ENCODE assay signal across 35 cellular contexts in genomic region chr2:197251163-197251562, GRCh38. TPM values are rescaled to one million over a fixed set of nuclear protein-coding genes. Genes with fewer than 3 reads are reported as not detected.
A peak's percentile ranks its signal among the peaks of the same experiment; 100 is the strongest.
DNase-seq lines count a peak whose midpoint lies in the region; ATAC-seq and TF ChIP-seq lines count a peak whose summit lies in the region.
"Had no signal": no experiment of that assay in that cellular context is flagged by ENCODE, and none has a peak within 500 bp of the region (broad histone marks: within the 10 kb centered on the region; RNA-seq: fewer than 3 reads in every experiment).

No MANE protein-coding gene starts in this region.

- H3K27me3 Mint-ChIP-seq in activated CD4-positive, alpha-beta T cell treated with anti-CD3 and anti-CD28 coated beads, Interleukin-2, amount 10 ng/mL, durations not matched to agents 24 days and 14 days, result no peaks in the 10 kb centered on the region
- H3K27me3 Mint-ChIP-seq in T-cell (no peaks in the 10 kb centered on the region), osteocyte (ENCODE audit: unreplicated experiment) (no peaks in the 10 kb centered on the region)
- H3K27me3 Mint-ChIP-seq: brain had no signal

- peak overlapping the region; percentile 20 for H3K27ac Mint-ChIP-seq in activated CD4-positive, alpha-beta T cell treated with anti-CD3 and anti-CD28 coated beads, Interleukin-2, amount 10 ng/mL, durations not matched to agents 24 days and 14 days
- H3K27ac Mint-ChIP-seq in T-cell (peak overlapping the region; percentile 90 to 92), osteocyte (ENCODE audit: unreplicated experiment) (peak overlapping the region; percentile 68)
- H3K27ac Mint-ChIP-seq: activated T-helper 1 cell treated with anti-CD3 and anti-CD28 coated beads, Interleukin-12 subunit alpha, Interleukin-12 subunit beta, Interleukin-2, Interleukin-4 antibody, amounts not matched to agents 30 ng/mL and 10 ng/mL and 1 ng/mL, durations not matched to agents 14 hours and 24 hours and 36 hours; GM23338; HFFc6 had no signal

- no peaks in the 10 kb centered on the region for H3K36me3 ChIP-seq in upper lobe of right lung
- H3K36me3 ChIP-seq: heart left ventricle, MG63, ovary, right atrium auricular region, tibial artery had no signal

- H3K4me1 ChIP-seq in upper lobe of right lung, result peaks cover 27% of the 10 kb centered on the region
- H3K4me1 ChIP-seq: Caco-2 had no signal

- intact Hi-C loops in activated CD4-positive, alpha-beta T cell treated with anti-CD3 and anti-CD28 coated beads, Interleukin-2, amount 10 ng/mL, durations not matched to agents 24 days and 14 days (cut with micrococcal nuclease), result no loop called here
- intact Hi-C loops in upper lobe of right lung (cut with DNase I), result no loop called here

- POLR2A ChIA-PET in T-cell (lab: Charles Lee), result interaction anchor here (0.6 to 1.4 kb wide), 9 partner anchors 11 to 56 kb away, joined by 3 to 7 read pairs (median 3); no protein-coding TSS in a partner anchor

- CTCF ChIA-PET in T-cell (lab: Charles Lee), result interaction anchor here (0.5 to 1.6 kb wide), 13 partner anchors 11 to 237 kb away, joined by 3 to 7 read pairs (median 3); no protein-coding TSS in a partner anchor

- no peak overlapping the region for H3K4me3 Mint-ChIP-seq in activated CD4-positive, alpha-beta T cell treated with anti-CD3 and anti-CD28 coated beads, Interleukin-2, amount 10 ng/mL, durations not matched to agents 24 days and 14 days
- H3K4me3 Mint-ChIP-seq in T-cell (peak overlapping the region in 1 of 3 donors; percentile 39), osteocyte (ENCODE audit: unreplicated experiment) (peak overlapping the region; percentile 23)
- H3K4me3 Mint-ChIP-seq: activated T-helper 1 cell treated with anti-CD3 and anti-CD28 coated beads, Interleukin-12 subunit alpha, Interleukin-12 subunit beta, Interleukin-2, Interleukin-4 antibody, amounts not matched to agents 30 ng/mL and 10 ng/mL and 1 ng/mL, durations not matched to agents 14 hours and 24 hours and 36 hours; brain; GM23338; HFFc6 had no signal

- no peaks in the 10 kb centered on the region for H3K27me3 ChIP-seq in upper lobe of right lung
- H3K27me3 ChIP-seq: heart left ventricle, MG63, ovary, right atrium auricular region, tibial artery had no signal

- H3K27ac ChIP-seq in upper lobe of right lung, result no peak overlapping the region
- H3K27ac ChIP-seq: heart left ventricle, ovary, PC-9, right atrium auricular region, tibial artery had no signal

- TF ChIP-seq CTCF in osteocyte (IDR thresholded peaks at IDR 0.05), result no peak
- no peak for TF ChIP-seq CTCF in upper lobe of right lung (IDR thresholded peaks at IDR 0.05)

- peaks cover 68% of the 10 kb centered on the region for H3K4me1 Mint-ChIP-seq in activated CD4-positive, alpha-beta T cell treated with anti-CD3 and anti-CD28 coated beads, Interleukin-2, amount 10 ng/mL, durations not matched to agents 24 days and 14 days
- H3K4me1 Mint-ChIP-seq in T-cell (peaks cover 86 to 91% (median 91%) of the 10 kb centered on the region in 3 donors), osteocyte (ENCODE audit: unreplicated experiment) (peaks cover 38% of the 10 kb centered on the region)

- no peaks in the 10 kb centered on the region for H3K9me3 Mint-ChIP-seq in activated CD4-positive, alpha-beta T cell treated with anti-CD3 and anti-CD28 coated beads, Interleukin-2, amount 10 ng/mL, durations not matched to agents 24 days and 14 days
- H3K9me3 Mint-ChIP-seq in T-cell, result no peaks in the 10 kb centered on the region
- no peaks in the 10 kb centered on the region for H3K9me3 Mint-ChIP-seq in osteocyte (ENCODE audit: unreplicated experiment)
- H3K9me3 Mint-ChIP-seq: activated T-helper 1 cell treated with anti-CD3 and anti-CD28 coated beads, Interleukin-12 subunit alpha, Interleukin-12 subunit beta, Interleukin-2, Interleukin-4 antibody, amounts not matched to agents 30 ng/mL and 10 ng/mL and 1 ng/mL, durations not matched to agents 14 hours and 24 hours and 36 hours; brain; GM23338; HFFc6 had no signal

- H3K4me3 ChIP-seq in upper lobe of right lung, result no peak overlapping the region
- H3K4me3 ChIP-seq: GM23338, heart left ventricle, K562, MG63, ovary, PC-9, right atrium auricular region, tibial artery had no signal

- DNase-seq in activated CD4-positive, alpha-beta T cell treated with anti-CD3 and anti-CD28 coated beads, Interleukin-2, amount 10 ng/mL, durations not matched to agents 24 days and 14 days, result no peak
- DNase-seq in activated CD4-positive, alpha-beta T cell treated with anti-CD3 and anti-CD28 coated beads for 48 hours, result no peak
- no peak for DNase-seq in T-cell
- peak; percentile 50 for DNase-seq in foreskin melanocyte
- no peak for DNase-seq in osteocyte (ENCODE audit: extremely low spot score, unreplicated experiment)
- no peak for DNase-seq in NCI-H2196 (lab: John Stamatoyannopoulos, UW; ENCODE audit: unreplicated experiment)
- no peak for DNase-seq in upper lobe of right lung
- DNase-seq: 8988T; activated CD4-positive, CD25-positive, alpha-beta regulatory T cell treated with anti-CD3 and anti-CD28 coated beads, Interleukin-2, amount 50 U/mL, for 72 hours; AML-193; Caco-2; DMS79 treated with DMSO at 0.1 percent for 48 hours; effector CD4-positive, alpha-beta T cell; erythroblast; heart left ventricle; HFFc6; left colon; MG63; NCI-H1436 treated with DMSO at 0.1 percent for 48 hours; NCI-H524; NK-92 treated with Interleukin-12 subunit alpha and Interleukin-12 subunit beta, amount 100 ng/mL, for 24 hours; ovary; PC-9; SHP77 treated with DMSO at 0.1 percent for 48 hours; stimulated activated CD4-positive, alpha-beta T cell treated with anti-CD3 and anti-CD28 coated beads, Interleukin-12 subunit alpha, Interleukin-12 subunit beta, amount 100 ng/mL, for 4 hours; stimulated activated CD4-positive, alpha-beta T cell treated with anti-CD3 and anti-CD28 coated beads, Interleukin-4, amount 100 ng/mL, for 24 hours; stimulated activated naive CD8-positive, alpha-beta T cell treated with anti-CD3 and anti-CD28 coated beads, Interleukin-15, Interleukin-2, amounts not matched to agents 100 U/mL and 50 U/mL, for 24 hours; SW 1271; tibial artery had no signal

- ATAC-seq in T-cell (replicated peaks in 1 of 4) (no peak), upper lobe of right lung (no peak), GM18858 (IDR thresholded peaks at IDR 0.05; ENCODE audit: unreplicated experiment) (no peak)
- ATAC-seq: GM23338; K562; left colon; stimulated activated naive CD8-positive, alpha-beta T cell treated with anti-CD3 and anti-CD28 coated beads, Interleukin-15, Interleukin-2, amounts not matched to agents 100 U/mL and 50 U/mL, for 24 hours had no signal

- peaks cover 27% of the 10 kb centered on the region for H3K36me3 Mint-ChIP-seq in activated CD4-positive, alpha-beta T cell treated with anti-CD3 and anti-CD28 coated beads, Interleukin-2, amount 10 ng/mL, durations not matched to agents 24 days and 14 days (ENCODE audit: low read depth)
- peaks cover 15% of the 10 kb centered on the region for H3K36me3 Mint-ChIP-seq in T-cell
- peaks cover 3% of the 10 kb centered on the region for H3K36me3 Mint-ChIP-seq in osteocyte (ENCODE audit: unreplicated experiment)
- H3K36me3 Mint-ChIP-seq: brain had no signal

- no peaks in the 10 kb centered on the region for H3K9me3 ChIP-seq in upper lobe of right lung
- H3K9me3 ChIP-seq: Caco-2, heart left ventricle, MG63, ovary, right atrium auricular region, tibial artery had no signal

RNA-seq across cellular contexts. Expression of gene ANKRD44, which starts 59.4 kb away (rescaled TPM):
- total RNA-seq in activated CD4-positive, alpha-beta T cell treated with anti-CD3 and anti-CD28 coated beads, Interleukin-2, amount 10 ng/mL, durations not matched to agents 24 days and 14 days, result 130 and 147 TPM in 2 replicates
- 100 to 1,000 TPM; 225 to 333 (median 238) TPM for total RNA-seq in T-cell
- total RNA-seq in osteocyte, result 14.3 and 16.6 TPM in 2 replicates
- 51.4 TPM for total RNA-seq in upper lobe of right lung

Comparison
In these comparisons a context has a peak if more than half of its experiments do, and no peak if none do; other contexts are left out.
1. H3K27ac Mint-ChIP-seq: peak in every context shown above with its lines; median percentile 91 in T-cell; 68 in osteocyte; 20 in activated CD4-positive, alpha-beta T cell treated with anti-CD3 and anti-CD28 coated beads, Interleukin-2, amount 10 ng/mL, durations not matched to agents 24 days and 14 days.